1 cellular context compared by ENCODE assay signal in the genomic region with DNA sequence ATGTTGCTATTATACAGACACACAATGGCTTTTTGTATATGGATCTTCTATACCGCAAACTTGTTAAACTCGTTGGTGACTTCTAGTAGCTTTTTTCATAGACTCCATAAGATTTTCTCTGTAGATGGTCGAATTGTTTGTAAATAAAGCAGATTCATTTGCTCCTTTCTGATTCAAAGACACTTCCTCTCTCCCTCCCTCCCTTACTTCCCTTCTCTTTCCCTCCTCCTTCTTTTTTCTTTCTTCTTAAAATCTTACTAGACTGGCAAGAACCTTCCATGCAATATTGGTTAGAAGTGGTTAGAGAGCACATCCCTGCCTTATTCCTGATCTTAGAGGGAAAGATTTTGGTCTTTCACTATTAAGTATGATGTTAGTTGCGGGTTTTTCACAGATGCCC.
TF ChIP-seq lines count a peak whose summit lies in the region.

No MANE protein-coding gene starts in this region.

TF ChIP-seq in GM23338, 12 proteins besides CTCF, POLR2A, EP300 and RAD21 (continued from another document):
- TF ChIP-seq, protein P1, sequence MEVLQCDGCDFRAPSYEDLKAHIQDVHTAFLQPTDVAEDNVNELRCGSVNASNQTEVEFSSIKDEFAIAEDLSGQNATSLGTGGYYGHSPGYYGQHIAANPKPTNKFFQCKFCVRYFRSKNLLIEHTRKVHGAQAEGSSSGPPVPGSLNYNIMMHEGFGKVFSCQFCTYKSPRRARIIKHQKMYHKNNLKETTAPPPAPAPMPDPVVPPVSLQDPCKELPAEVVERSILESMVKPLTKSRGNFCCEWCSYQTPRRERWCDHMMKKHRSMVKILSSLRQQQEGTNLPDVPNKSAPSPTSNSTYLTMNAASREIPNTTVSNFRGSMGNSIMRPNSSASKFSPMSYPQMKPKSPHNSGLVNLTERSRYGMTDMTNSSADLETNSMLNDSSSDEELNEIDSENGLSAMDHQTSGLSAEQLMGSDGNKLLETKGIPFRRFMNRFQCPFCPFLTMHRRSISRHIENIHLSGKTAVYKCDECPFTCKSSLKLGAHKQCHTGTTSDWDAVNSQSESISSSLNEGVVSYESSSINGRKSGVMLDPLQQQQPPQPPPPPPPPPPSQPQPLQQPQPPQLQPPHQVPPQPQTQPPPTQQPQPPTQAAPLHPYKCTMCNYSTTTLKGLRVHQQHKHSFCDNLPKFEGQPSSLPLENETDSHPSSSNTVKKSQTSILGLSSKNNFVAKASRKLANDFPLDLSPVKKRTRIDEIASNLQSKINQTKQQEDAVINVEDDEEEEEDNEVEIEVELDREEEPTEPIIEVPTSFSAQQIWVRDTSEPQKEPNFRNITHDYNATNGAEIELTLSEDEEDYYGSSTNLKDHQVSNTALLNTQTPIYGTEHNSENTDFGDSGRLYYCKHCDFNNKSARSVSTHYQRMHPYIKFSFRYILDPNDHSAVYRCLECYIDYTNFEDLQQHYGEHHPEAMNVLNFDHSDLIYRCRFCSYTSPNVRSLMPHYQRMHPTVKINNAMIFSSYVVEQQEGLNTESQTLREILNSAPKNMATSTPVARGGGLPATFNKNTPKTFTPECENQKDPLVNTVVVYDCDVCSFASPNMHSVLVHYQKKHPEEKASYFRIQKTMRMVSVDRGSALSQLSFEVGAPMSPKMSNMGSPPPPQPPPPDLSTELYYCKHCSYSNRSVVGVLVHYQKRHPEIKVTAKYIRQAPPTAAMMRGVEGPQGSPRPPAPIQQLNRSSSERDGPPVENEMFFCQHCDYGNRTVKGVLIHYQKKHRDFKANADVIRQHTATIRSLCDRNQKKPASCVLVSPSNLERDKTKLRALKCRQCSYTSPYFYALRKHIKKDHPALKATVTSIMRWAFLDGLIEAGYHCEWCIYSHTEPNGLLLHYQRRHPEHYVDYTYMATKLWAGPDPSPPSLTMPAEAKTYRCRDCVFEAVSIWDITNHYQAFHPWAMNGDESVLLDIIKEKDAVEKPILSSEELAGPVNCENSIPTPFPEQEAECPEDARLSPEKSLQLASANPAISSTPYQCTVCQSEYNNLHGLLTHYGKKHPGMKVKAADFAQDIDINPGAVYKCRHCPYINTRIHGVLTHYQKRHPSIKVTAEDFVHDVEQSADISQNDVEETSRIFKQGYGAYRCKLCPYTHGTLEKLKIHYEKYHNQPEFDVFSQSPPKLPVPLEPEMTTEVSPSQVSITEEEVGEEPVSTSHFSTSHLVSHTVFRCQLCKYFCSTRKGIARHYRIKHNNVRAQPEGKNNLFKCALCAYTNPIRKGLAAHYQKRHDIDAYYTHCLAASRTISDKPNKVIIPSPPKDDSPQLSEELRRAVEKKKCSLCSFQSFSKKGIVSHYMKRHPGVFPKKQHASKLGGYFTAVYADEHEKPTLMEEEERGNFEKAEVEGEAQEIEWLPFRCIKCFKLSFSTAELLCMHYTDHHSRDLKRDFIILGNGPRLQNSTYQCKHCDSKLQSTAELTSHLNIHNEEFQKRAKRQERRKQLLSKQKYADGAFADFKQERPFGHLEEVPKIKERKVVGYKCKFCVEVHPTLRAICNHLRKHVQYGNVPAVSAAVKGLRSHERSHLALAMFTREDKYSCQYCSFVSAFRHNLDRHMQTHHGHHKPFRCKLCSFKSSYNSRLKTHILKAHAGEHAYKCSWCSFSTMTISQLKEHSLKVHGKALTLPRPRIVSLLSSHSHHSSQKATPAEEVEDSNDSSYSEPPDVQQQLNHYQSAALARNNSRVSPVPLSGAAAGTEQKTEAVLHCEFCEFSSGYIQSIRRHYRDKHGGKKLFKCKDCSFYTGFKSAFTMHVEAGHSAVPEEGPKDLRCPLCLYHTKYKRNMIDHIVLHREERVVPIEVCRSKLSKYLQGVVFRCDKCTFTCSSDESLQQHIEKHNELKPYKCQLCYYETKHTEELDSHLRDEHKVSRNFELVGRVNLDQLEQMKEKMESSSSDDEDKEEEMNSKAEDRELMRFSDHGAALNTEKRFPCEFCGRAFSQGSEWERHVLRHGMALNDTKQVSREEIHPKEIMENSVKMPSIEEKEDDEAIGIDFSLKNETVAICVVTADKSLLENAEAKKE (CRISPR knock-in tag; IDR thresholded peaks at IDR 0.05), result no peak
- TF ChIP-seq NANOG (IDR thresholded peaks at IDR 0.05; ENCODE audit: borderline replicate concordance) (no peak), ZNF114 (CRISPR knock-in tag; IDR thresholded peaks at IDR 0.05) (no peak), CREB1 (CRISPR knock-in tag; IDR thresholded peaks at IDR 0.05; ENCODE audit: low read depth) (no peak), EZH2phosphoT487 (IDR thresholded peaks at IDR 0.05; ENCODE audit: unreplicated experiment) (no peak), POLR2AphosphoS5 (IDR thresholded peaks at IDR 0.05; ENCODE audit: low read depth) (no peak)
- TF ChIP-seq, protein P2, sequence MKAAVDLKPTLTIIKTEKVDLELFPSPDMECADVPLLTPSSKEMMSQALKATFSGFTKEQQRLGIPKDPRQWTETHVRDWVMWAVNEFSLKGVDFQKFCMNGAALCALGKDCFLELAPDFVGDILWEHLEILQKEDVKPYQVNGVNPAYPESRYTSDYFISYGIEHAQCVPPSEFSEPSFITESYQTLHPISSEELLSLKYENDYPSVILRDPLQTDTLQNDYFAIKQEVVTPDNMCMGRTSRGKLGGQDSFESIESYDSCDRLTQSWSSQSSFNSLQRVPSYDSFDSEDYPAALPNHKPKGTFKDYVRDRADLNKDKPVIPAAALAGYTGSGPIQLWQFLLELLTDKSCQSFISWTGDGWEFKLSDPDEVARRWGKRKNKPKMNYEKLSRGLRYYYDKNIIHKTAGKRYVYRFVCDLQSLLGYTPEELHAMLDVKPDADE (IDR thresholded peaks at IDR 0.05), result no peak
- TF ChIP-seq, protein P3, sequence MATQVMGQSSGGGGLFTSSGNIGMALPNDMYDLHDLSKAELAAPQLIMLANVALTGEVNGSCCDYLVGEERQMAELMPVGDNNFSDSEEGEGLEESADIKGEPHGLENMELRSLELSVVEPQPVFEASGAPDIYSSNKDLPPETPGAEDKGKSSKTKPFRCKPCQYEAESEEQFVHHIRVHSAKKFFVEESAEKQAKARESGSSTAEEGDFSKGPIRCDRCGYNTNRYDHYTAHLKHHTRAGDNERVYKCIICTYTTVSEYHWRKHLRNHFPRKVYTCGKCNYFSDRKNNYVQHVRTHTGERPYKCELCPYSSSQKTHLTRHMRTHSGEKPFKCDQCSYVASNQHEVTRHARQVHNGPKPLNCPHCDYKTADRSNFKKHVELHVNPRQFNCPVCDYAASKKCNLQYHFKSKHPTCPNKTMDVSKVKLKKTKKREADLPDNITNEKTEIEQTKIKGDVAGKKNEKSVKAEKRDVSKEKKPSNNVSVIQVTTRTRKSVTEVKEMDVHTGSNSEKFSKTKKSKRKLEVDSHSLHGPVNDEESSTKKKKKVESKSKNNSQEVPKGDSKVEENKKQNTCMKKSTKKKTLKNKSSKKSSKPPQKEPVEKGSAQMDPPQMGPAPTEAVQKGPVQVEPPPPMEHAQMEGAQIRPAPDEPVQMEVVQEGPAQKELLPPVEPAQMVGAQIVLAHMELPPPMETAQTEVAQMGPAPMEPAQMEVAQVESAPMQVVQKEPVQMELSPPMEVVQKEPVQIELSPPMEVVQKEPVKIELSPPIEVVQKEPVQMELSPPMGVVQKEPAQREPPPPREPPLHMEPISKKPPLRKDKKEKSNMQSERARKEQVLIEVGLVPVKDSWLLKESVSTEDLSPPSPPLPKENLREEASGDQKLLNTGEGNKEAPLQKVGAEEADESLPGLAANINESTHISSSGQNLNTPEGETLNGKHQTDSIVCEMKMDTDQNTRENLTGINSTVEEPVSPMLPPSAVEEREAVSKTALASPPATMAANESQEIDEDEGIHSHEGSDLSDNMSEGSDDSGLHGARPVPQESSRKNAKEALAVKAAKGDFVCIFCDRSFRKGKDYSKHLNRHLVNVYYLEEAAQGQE (IDR thresholded peaks at IDR 0.05; ENCODE audit: unreplicated experiment), result no peak
